In the genomic region with DNA sequence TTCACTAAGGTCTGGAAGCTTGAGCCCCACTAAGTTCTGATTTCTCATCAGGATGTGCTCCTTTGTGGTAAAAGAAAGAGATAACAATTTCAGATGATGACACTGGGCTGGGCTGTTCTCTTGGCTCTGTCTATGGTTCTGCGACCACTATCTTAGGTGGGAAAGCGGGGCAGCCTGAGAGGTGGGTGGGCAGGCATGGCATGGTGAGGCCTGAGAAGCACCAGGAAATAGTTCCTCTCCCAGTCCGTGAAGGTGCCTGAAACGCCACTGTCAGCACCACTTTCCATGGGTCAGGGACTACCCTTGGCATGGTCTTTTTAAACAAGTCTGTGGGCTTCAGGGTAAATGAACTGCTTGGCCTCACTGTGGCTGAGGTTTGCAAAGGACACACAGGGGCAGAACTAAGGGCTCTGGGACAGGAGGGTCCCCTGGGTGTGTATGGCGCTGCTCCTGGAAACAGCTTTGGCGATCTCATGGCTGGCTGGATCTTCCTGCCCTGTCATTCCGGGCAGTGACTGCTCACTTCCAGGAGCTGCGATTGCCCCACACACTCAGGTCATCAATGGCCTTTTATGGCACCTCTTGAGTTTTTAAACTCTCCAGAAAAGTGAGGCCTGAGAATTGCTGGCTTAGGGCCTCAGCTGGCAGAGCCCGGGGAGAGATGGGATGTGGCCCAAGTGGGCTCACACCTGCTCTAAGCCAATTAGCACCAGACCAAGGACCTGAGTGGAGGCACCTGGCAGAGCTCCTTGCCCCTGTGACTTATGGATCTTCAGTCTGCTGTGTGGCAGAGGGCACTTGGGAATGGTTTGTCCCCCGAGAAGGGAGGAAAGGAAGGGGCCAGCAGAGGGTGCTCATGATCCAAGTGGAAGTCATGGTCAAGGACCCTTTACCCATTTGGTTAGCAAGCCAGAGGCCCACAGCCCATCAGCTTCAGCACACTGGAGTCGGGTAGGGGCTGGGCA, we compare ENCODE assay signal across 8 cellular contexts. TPM values are rescaled to one million over a fixed set of nuclear protein-coding genes. Genes with fewer than 3 reads are reported as not detected.
A peak's percentile ranks its signal among the peaks of the same experiment; 100 is the strongest.
DNase-seq lines count a peak whose midpoint lies in the region; ATAC-seq and TF ChIP-seq lines count a peak whose summit lies in the region.

No MANE protein-coding gene starts in this region.

- H3K4me3 ChIP-seq in WI38 (ENCODE audit: low read depth, low read length): no peak overlapping the region
- no peak overlapping the region for H3K4me3 ChIP-seq in left ventricle myocardium inferior

- intact Hi-C loops in left ventricle myocardium inferior (cut with micrococcal nuclease): no loop called here

- TF ChIP-seq CTCF in WI38 (IDR thresholded peaks at IDR 0.05; ENCODE audit: low read depth, low read length) (peak; percentile 59), left ventricle myocardium inferior (IDR thresholded peaks at IDR 0.05; ENCODE audit: borderline replicate concordance) (peak; percentile 52)

- H3K36me3 ChIP-seq in left ventricle myocardium inferior: no peaks in the 10 kb centered on the region

- H3K27me3 ChIP-seq in left ventricle myocardium inferior (ENCODE audit: low read depth): no peaks in the 10 kb centered on the region

- peaks cover 4% of the 10 kb centered on the region for H3K4me1 ChIP-seq in left ventricle myocardium inferior

- ATAC-seq in stimulated activated naive CD8-positive, alpha-beta T cell treated with anti-CD3 and anti-CD28 coated beads, Interleukin-15, Interleukin-2, amounts not matched to agents 100 U/mL and 50 U/mL, for 24 hours: no peak
- ATAC-seq in GM21447 (IDR thresholded peaks at IDR 0.05; ENCODE audit: unreplicated experiment): no peak

- DNase-seq in DMS114 treated with DMSO at 0.1 percent for 48 hours (lab: John Stamatoyannopoulos, UW; ENCODE audit: unreplicated experiment) (peak; percentile 1), HT-29 (ENCODE audit: low spot score) (peak; percentile 71), left ventricle myocardium inferior (no peak)
- peak; percentile 29 for DNase-seq in stimulated activated naive CD8-positive, alpha-beta T cell treated with anti-CD3 and anti-CD28 coated beads, Interleukin-15, Interleukin-2, amounts not matched to agents 100 U/mL and 50 U/mL, for 24 hours
- DNase-seq in stimulated activated naive CD4-positive, alpha-beta T cell treated with Interleukin-2 at 50 U/mL for 16 hours (lab: John Stamatoyannopoulos, UW): no peak
- DNase-seq in stimulated activated CD4-positive, alpha-beta T cell treated with anti-CD3 and anti-CD28 coated beads, Interleukin-4, amount 100 ng/mL, for 4 hours: no peak

- peak overlapping the region; percentile 44 for H3K27ac ChIP-seq in left ventricle myocardium inferior (replicated peaks)

- no peaks in the 10 kb centered on the region for H3K9me3 ChIP-seq in left ventricle myocardium inferior (replicated peaks)

RNA-seq across cellular contexts. Expression of a gene that starts 55.6 kb away (rescaled TPM):
- total RNA-seq in HT-29 (2014; rRNA removed; shearing (Covaris generic)): not detected in 2 replicates
- total RNA-seq in left ventricle myocardium inferior: 41.1 TPM

Comparison
In these comparisons a context has a peak if more than half of its experiments do, and no peak if none do; other contexts are left out.
1. DNase-seq: peak in DMS114 treated with DMSO at 0.1 percent for 48 hours (single experiment), HT-29 (single experiment) and stimulated activated naive CD8-positive, alpha-beta T cell treated with anti-CD3 and anti-CD28 coated beads, Interleukin-15, Interleukin-2, amounts not matched to agents 100 U/mL and 50 U/mL, for 24 hours (single experiment); none in left ventricle myocardium inferior (single experiment), stimulated activated naive CD4-positive, alpha-beta T cell treated with Interleukin-2 at 50 U/mL for 16 hours (single experiment) and stimulated activated CD4-positive, alpha-beta T cell treated with anti-CD3 and anti-CD28 coated beads, Interleukin-4, amount 100 ng/mL, for 4 hours (0 of 2).
2. RNA of a gene that starts 55.6 kb away (total RNA-seq): 41.1 TPM in left ventricle myocardium inferior (single experiment); not detected in HT-29; every median in the first group is over 10 times any median in the second.